ENCODE assay signal across 8 cellular contexts in the genomic region with DNA sequence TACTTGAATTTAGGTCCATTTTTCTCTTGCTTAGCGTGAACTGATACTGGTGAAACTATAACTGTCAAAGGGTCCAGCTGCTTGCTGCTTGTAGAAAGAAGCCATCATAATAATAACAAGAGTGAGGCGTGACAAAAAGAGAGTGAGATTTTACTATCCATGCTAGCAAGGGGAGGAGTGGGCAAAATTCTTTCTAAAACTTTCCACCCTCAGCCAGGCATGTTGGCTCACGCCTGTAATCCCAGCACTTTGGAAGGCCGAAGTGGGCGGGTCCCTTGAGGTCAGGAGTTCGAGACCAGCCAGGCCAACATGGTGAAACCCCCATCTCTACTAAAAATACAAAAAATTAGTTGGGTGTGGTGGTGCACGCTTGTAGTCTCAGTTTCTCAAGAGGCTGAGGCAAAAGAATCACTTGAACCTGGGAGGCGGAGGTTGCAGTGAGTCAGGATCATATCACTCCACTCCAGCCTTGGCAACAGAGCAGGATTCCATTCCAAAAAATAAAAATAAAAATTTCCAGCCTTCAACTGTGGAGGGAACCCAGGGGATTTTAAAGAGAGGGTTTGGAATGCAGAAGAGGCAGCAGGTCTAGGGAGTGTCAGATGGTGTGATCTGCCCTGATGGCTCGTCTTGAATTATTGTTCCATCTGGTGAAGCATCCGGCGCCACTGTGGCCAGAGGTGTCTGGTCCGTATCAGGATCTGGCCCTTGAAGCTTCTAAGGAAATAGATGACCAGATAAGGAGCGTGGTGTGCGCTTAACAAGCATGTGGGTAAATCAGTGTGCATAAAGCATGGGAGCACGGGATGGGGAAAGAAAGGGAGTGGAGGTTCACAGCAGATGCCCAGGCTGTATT. TPM values are rescaled to one million over a fixed set of nuclear protein-coding genes. Genes with fewer than 3 reads are reported as not detected.
DNase-seq lines count a peak whose midpoint lies in the region; ATAC-seq lines count a peak whose summit lies in the region.

No MANE protein-coding gene starts in this region.

- POLR2A ChIA-PET in T-cell (lab: Charles Lee), result no interaction called here

- WGBS in aorta, 2 donors, result 46% methylated on average over 15 of the region's 15 CpGs

- peaks cover 55% of the 10 kb centered on the region for H3K4me1 Mint-ChIP-seq in stimulated activated naive CD8-positive, alpha-beta T cell treated with anti-CD3 and anti-CD28 coated beads, Interleukin-15, Interleukin-2, amounts not matched to agents 100 ng/mL and 50 ng/mL, for 24 hours (ENCODE audit: low read depth)
- H3K4me1 Mint-ChIP-seq in T-cell, result peaks cover 32 to 48% (median 46%) of the 10 kb centered on the region in 3 donors

- intact Hi-C loops in aorta (cut with DNase I), result no loop called here

- peaks cover 2 to 7% of the 10 kb centered on the region in 2 donors for H3K36me3 ChIP-seq in aorta (ENCODE audit: control insufficient read depth in 1 of 2, insufficient read depth in 2 of 2, low read length in 1 of 2)

- H3K4me3 Mint-ChIP-seq in stimulated activated naive CD8-positive, alpha-beta T cell treated with anti-CD3 and anti-CD28 coated beads, Interleukin-15, Interleukin-2, amounts not matched to agents 100 ng/mL and 50 ng/mL, for 24 hours, result no peak overlapping the region
- peak overlapping the region in 1 of 3 donors; percentile 8 for H3K4me3 Mint-ChIP-seq in T-cell

- peaks cover 59% of the 10 kb centered on the region for H3K36me3 Mint-ChIP-seq in stimulated activated naive CD8-positive, alpha-beta T cell treated with anti-CD3 and anti-CD28 coated beads, Interleukin-15, Interleukin-2, amounts not matched to agents 100 ng/mL and 50 ng/mL, for 24 hours (ENCODE audit: low read depth)
- H3K36me3 Mint-ChIP-seq in T-cell, result peaks cover 47% of the 10 kb centered on the region

- peaks cover 4 to 7% of the 10 kb centered on the region in 2 donors for H3K4me1 ChIP-seq in aorta (ENCODE audit: control insufficient read depth in 1 of 2, insufficient read depth in 2 of 2, low read length in 2 of 2)

- no peaks in the 10 kb centered on the region for H3K9me3 ChIP-seq in aorta (ENCODE audit: control insufficient read depth, low read length)

- ATAC-seq in stimulated activated naive CD8-positive, alpha-beta T cell treated with anti-CD3 and anti-CD28 coated beads, Interleukin-15, Interleukin-2, amounts not matched to agents 100 U/mL and 50 U/mL, for 24 hours, result no peak
- ATAC-seq in T-cell (replicated peaks in 1 of 4) (no peak), aorta (ENCODE audit: low FRiP score) (peak; percentile 14)

- no peaks in the 10 kb centered on the region for H3K9me3 Mint-ChIP-seq in stimulated activated naive CD8-positive, alpha-beta T cell treated with anti-CD3 and anti-CD28 coated beads, Interleukin-15, Interleukin-2, amounts not matched to agents 100 ng/mL and 50 ng/mL, for 24 hours
- H3K9me3 Mint-ChIP-seq in T-cell, result no peaks in the 10 kb centered on the region

- no peaks in the 10 kb centered on the region for H3K27me3 ChIP-seq in aorta (ENCODE audit: control insufficient read depth in 1 of 2, insufficient read depth in 2 of 2, low read length in 1 of 2)

- no peaks in the 10 kb centered on the region for H3K27me3 Mint-ChIP-seq in stimulated activated naive CD8-positive, alpha-beta T cell treated with anti-CD3 and anti-CD28 coated beads, Interleukin-15, Interleukin-2, amounts not matched to agents 100 ng/mL and 50 ng/mL, for 24 hours
- H3K27me3 Mint-ChIP-seq in T-cell, result no peaks in the 10 kb centered on the region

- H3K4me3 ChIP-seq in aorta (ENCODE audit: low read length in 2 of 2), result no peak overlapping the region

- CTCF ChIA-PET in T-cell (lab: Charles Lee), result no interaction called here

- peak overlapping the region; percentile 81 for H3K27ac Mint-ChIP-seq in stimulated activated naive CD8-positive, alpha-beta T cell treated with anti-CD3 and anti-CD28 coated beads, Interleukin-15, Interleukin-2, amounts not matched to agents 100 ng/mL and 50 ng/mL, for 24 hours
- H3K27ac Mint-ChIP-seq in T-cell, result peak overlapping the region; percentile 41 to 48

- DNase-seq in stimulated activated naive CD8-positive, alpha-beta T cell treated with anti-CD3 and anti-CD28 coated beads, Interleukin-15, Interleukin-2, amounts not matched to agents 100 U/mL and 50 U/mL, for 24 hours, result no peak
- DNase-seq in T-cell (no peak), hepatic stellate cell (ENCODE audit: low spot score) (peak; percentile 31), aorta (peak in 1 of 2 donors; percentile 52), AG08396 (ENCODE audit: low spot score) (no peak), epidermal melanocyte (ENCODE audit: insufficient read length, low spot score) (no peak), DMS53 (lab: John Stamatoyannopoulos, UW) (no peak)

- H3K27ac ChIP-seq in aorta (ENCODE audit: low read depth in 1 of 2, low read length in 2 of 2), result peak overlapping the region; percentile 36 to 98

RNA-seq across cellular contexts. Expression of a gene that starts 51.8 kb away (rescaled TPM):
- total RNA-seq in T-cell (1 to 10 TPM in 2 of 5 donors, under 1 TPM in 3; 0.51 to 2.9 (median 0.89) TPM), aorta (1 to 10 TPM; 1.8 to 2.8 TPM)
- 1 to 10 TPM; 1.1 to 3.4 TPM for polyA plus RNA-seq in aorta

RNA-seq across cellular contexts. Expression of a gene that starts 52.7 kb away (rescaled TPM):
- total RNA-seq in T-cell (10 to 100 TPM in 2 of 5 donors, 1 to 10 TPM in 3; 5.5 to 16.0 (median 7.9) TPM), aorta (10 to 100 TPM; 22.2 to 38.6 TPM)
- 10 to 100 TPM; 18.9 to 40.5 TPM for polyA plus RNA-seq in aorta
